ENCODE assay signal across 20 cellular contexts in the genomic region with DNA sequence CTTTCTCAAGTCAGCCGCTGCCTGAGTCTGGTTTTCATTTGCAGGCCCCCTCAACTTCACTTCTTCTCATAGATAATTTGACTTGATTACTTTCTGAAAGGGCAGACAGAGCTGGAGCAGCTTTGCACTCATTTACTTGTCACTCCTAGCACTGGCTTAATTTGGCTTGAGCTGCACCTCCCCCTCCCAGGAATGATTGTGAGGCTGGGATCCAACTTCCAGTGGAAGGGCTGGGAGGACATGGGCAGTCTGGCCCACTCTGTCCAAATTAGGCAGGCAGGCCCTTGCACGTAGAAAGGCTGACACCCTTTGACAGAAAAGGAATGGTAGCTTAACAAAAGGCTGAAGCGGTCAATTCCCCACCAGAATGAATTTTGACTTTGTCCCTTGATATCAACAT.
A peak's percentile ranks its signal among the peaks of the same experiment; 100 is the strongest.
DNase-seq lines count a peak whose midpoint lies in the region; ATAC-seq and TF ChIP-seq lines count a peak whose summit lies in the region.
"Had no signal": no experiment of that assay in that cellular context is flagged by ENCODE, and none has a peak within 500 bp of the region (broad histone marks: within the 10 kb centered on the region; RNA-seq: fewer than 3 reads in every experiment).

No MANE protein-coding gene starts in this region.

- DNase-seq in EH (ENCODE audit: low read depth) = peak; percentile 11
- peak; percentile 79 for DNase-seq in SK-N-DZ (ENCODE audit: low spot score)
- DNase-seq in chondrocyte (ENCODE audit: low spot score) = no peak
- no peak for DNase-seq in HPDE6-E6E7 (ENCODE audit: extremely low spot score)
- DNase-seq in NCI-H187 treated with DMSO at 0.1 percent for 48 hours (lab: John Stamatoyannopoulos, UW) = no peak
- DNase-seq in NCI-H510A treated with DMSO at 0.1 percent for 48 hours (lab: John Stamatoyannopoulos, UW) = no peak
- DNase-seq: activated CD4-positive, alpha-beta T cell treated with anti-CD3 and anti-CD28 coated beads for 48 hours; activated naive CD4-positive, alpha-beta T cell treated with anti-CD3 and anti-CD28 coated beads, Interleukin-2, amount 50 U/mL, for 16 hours; C1 segment of cervical spinal cord; kidney glomerular epithelial cell; NCI-H1694; NCI-H748 treated with DMSO at 0.1 percent for 48 hours; SHP77; spleen; stimulated activated CD4-positive, alpha-beta T cell treated with anti-CD3 and anti-CD28 coated beads, Interleukin-4, amount 100 ng/mL, for 1 hour; stimulated activated naive CD4-positive, alpha-beta T cell; T-cell; testis had no signal

- H3K4me1 Mint-ChIP-seq in chondrocyte (ENCODE audit: low read depth) (peaks cover 14% of the 10 kb centered on the region), nephron (peaks cover 8% of the 10 kb centered on the region)

- TF ChIP-seq CTCF in chondrocyte (IDR thresholded peaks at IDR 0.05) (peak; percentile 55), nephron (IDR thresholded peaks at IDR 0.05; ENCODE audit: unreplicated experiment in 3 of 3) (no peak)

- H3K27ac Mint-ChIP-seq in chondrocyte (ENCODE audit: unreplicated experiment) (no peak overlapping the region), nephron (peak overlapping the region in 2 of 3 experiments; percentile 25 to 38)
- H3K27ac Mint-ChIP-seq: T-cell had no signal

- H3K27me3 Mint-ChIP-seq in chondrocyte (ENCODE audit: low read depth) (no peaks in the 10 kb centered on the region), nephron (ENCODE audit: low read depth) (peaks cover 6% of the 10 kb centered on the region)
- H3K27me3 Mint-ChIP-seq: T-cell had no signal

- no peaks in the 10 kb centered on the region for H3K9me3 Mint-ChIP-seq in chondrocyte (ENCODE audit: low read depth)
- H3K9me3 Mint-ChIP-seq in nephron = peaks cover 4% of the 10 kb centered on the region
- H3K9me3 Mint-ChIP-seq: T-cell had no signal

- H3K36me3 Mint-ChIP-seq in chondrocyte (ENCODE audit: low read depth) (no peaks in the 10 kb centered on the region), nephron (ENCODE audit: low read depth) (no peaks in the 10 kb centered on the region)
- H3K36me3 Mint-ChIP-seq: T-cell had no signal

- ATAC-seq in HG03565 (IDR thresholded peaks at IDR 0.05; ENCODE audit: unreplicated experiment) = no peak
- ATAC-seq: T-cell had no signal

- no peak overlapping the region for H3K4me3 Mint-ChIP-seq in chondrocyte (ENCODE audit: unreplicated experiment)
- no peak overlapping the region for H3K4me3 Mint-ChIP-seq in nephron
- H3K4me3 Mint-ChIP-seq: T-cell had no signal

Comparison
In these comparisons a context has a peak if more than half of its experiments do, and no peak if none do; other contexts are left out.
1. DNase-seq: peak in EH (single experiment) and SK-N-DZ (single experiment); none in chondrocyte (single experiment), HPDE6-E6E7 (single experiment), NCI-H187 treated with DMSO at 0.1 percent for 48 hours (single experiment) and NCI-H510A treated with DMSO at 0.1 percent for 48 hours (single experiment).